In the genomic region with DNA sequence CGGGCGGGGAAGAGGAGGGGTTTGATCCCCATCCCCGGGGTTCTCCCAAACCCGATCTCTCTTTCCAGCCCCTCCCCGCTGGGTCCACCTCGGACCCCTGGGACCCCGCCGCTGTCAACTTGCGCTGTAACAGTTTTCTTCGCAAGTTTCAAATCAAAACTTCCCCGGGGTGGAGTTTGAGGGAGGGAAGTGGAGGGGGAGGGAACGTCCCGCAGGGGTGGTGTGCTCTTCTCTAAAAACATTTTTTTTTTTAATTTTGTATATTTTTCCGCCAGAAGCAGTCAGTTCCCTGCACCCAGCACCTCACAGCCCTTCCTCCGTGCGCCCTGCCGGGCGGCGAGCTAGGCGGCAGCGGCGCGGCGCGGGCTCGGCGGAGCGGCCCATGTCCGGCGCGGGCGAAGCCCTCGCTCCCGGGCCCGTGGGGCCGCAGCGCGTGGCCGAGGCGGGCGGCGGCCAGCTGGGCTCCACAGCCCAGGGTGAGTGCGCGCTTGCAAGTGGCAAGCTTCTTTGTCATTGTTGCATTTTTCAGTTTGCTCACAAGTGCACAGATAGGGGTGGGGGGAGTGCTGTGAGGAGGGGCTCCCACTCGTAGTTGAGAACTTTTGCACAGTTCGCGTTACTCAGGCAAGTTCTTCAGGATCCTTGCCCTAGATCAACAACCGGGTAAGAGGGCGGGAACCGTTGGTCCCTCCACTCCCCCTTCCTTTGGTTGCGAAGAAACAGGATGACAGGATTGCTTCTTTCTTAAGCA, we compare ENCODE assay signal across 8 cellular contexts. TPM values are rescaled to one million over a fixed set of nuclear protein-coding genes. Genes with fewer than 3 reads are reported as not detected.
DNase-seq lines count a peak whose midpoint lies in the region; ATAC-seq and TF ChIP-seq lines count a peak whose summit lies in the region.

No MANE protein-coding gene starts in this region.

- H3K4me3 ChIP-seq in duodenal mucosa (ENCODE audit: low read depth in 1 of 2, low read length in 2 of 2): peak overlapping the region; percentile 77 to 89

- TF ChIP-seq RAD21 in Ishikawa (IDR thresholded peaks at IDR 0.05; ENCODE audit: low read depth): no peak

- peaks cover 19% of the 10 kb centered on the region for H3K36me3 Mint-ChIP-seq in activated CD4-positive, alpha-beta T cell treated with anti-CD3 and anti-CD28 coated beads for 36 hours (ENCODE audit: low read depth)

- no peak for TF ChIP-seq EP300 in Ishikawa (IDR thresholded peaks at IDR 0.05; ENCODE audit: borderline replicate concordance)

- CTCF ChIA-PET in activated CD4-positive, alpha-beta T cell treated with anti-CD3 and anti-CD28 coated beads for 36 hours (lab: Charles Lee): interaction anchor here (0.5 to 1.7 kb wide), 7 partner anchors 10 to 205 kb away, joined by 3 to 10 read pairs (median 4); no protein-coding TSS in a partner anchor

- intact Hi-C loops in activated CD4-positive, alpha-beta T cell treated with anti-CD3 and anti-CD28 coated beads for 36 hours (cut with DNase I, micrococcal nuclease): loop anchor here (1.0 to 10.0 kb wide), 6 partner anchors 8 to 1942 kb away; a partner anchor contains a TSS

- H3K4me1 Mint-ChIP-seq in activated CD4-positive, alpha-beta T cell treated with anti-CD3 and anti-CD28 coated beads for 36 hours: peaks cover 59% of the 10 kb centered on the region

- no peaks in the 10 kb centered on the region for H3K36me3 ChIP-seq in duodenal mucosa (ENCODE audit: control insufficient read depth in 1 of 2, insufficient read depth in 2 of 2, low read length in 2 of 2)

- peak overlapping the region; percentile 70 to 71 for H3K9ac ChIP-seq in duodenal mucosa (ENCODE audit: low read depth in 1 of 2, low read length in 2 of 2)

- H3K9me3 Mint-ChIP-seq in activated CD4-positive, alpha-beta T cell treated with anti-CD3 and anti-CD28 coated beads for 36 hours (ENCODE audit: low read depth): no peaks in the 10 kb centered on the region

- H3K4me3 Mint-ChIP-seq in activated CD4-positive, alpha-beta T cell treated with anti-CD3 and anti-CD28 coated beads for 36 hours: peak overlapping the region; percentile 89

- DNase-seq in ELF-1 (ENCODE audit: low read depth, low spot score): peak; percentile 44
- peak; percentile 68 for DNase-seq in activated CD4-positive, alpha-beta T cell treated with anti-CD3 and anti-CD28 coated beads for 36 hours
- DNase-seq in medulla oblongata (ENCODE audit: extremely low spot score): peak; percentile 20
- DNase-seq in stimulated activated CD8-positive, alpha-beta memory T cell treated with anti-CD3 and anti-CD28 coated beads, Interleukin-4, amount 100 ng/mL, for 24 hours (ENCODE audit: low read depth): peak; percentile 30
- DNase-seq in cerebellar nuclear complex (lab: John Stamatoyannopoulos, UW): no peak

- H3K27me3 Mint-ChIP-seq in activated CD4-positive, alpha-beta T cell treated with anti-CD3 and anti-CD28 coated beads for 36 hours: no peaks in the 10 kb centered on the region

- peaks cover 3 to 12% of the 10 kb centered on the region in 2 donors for H3K27me3 ChIP-seq in duodenal mucosa (ENCODE audit: control insufficient read depth in 1 of 2, insufficient read depth in 2 of 2, low read length in 2 of 2)

- POLR2A ChIA-PET in activated CD4-positive, alpha-beta T cell treated with anti-CD3 and anti-CD28 coated beads for 36 hours (lab: Charles Lee): interaction anchor here (1.5 to 1.9 kb wide), 2 partner anchors 9 to 33 kb away, joined by 4 to 5 read pairs; no protein-coding TSS in a partner anchor

- peak; percentile 32 for ATAC-seq in GM21717 (IDR thresholded peaks at IDR 0.05; ENCODE audit: unreplicated experiment)
- ATAC-seq in activated CD4-positive, alpha-beta T cell treated with anti-CD3 and anti-CD28 coated beads for 36 hours: peak; percentile 47

- peaks cover 3 to 8% of the 10 kb centered on the region in 2 donors for H3K4me1 ChIP-seq in duodenal mucosa (ENCODE audit: control insufficient read depth in 1 of 2, insufficient read depth in 2 of 2, low read length in 2 of 2)

- peak overlapping the region; percentile 99 for H3K27ac Mint-ChIP-seq in activated CD4-positive, alpha-beta T cell treated with anti-CD3 and anti-CD28 coated beads for 36 hours

- H3K27ac ChIP-seq in duodenal mucosa (ENCODE audit: low read depth, low read length): peak overlapping the region; percentile 84

- no peaks in the 10 kb centered on the region for H3K9me3 ChIP-seq in duodenal mucosa (ENCODE audit: control insufficient read depth in 1 of 2, low read length in 2 of 2)

TF ChIP-seq in Ishikawa, 13 proteins besides CTCF, POLR2A, EP300 and RAD21:
- peak; percentile 85 for TF ChIP-seq ZBTB7A (IDR thresholded peaks at IDR 0.05; ENCODE audit: low read depth)
- TF ChIP-seq CREB1 (IDR thresholded peaks at IDR 0.05; ENCODE audit: low read depth): no peak
- no peak for TF ChIP-seq CEBPB (IDR thresholded peaks at IDR 0.05)
- no peak for TF ChIP-seq NFIC (IDR thresholded peaks at IDR 0.05)
- peak; percentile 88 for TF ChIP-seq FOXM1 (IDR thresholded peaks at IDR 0.05; ENCODE audit: borderline replicate concordance, low read depth)
- TF ChIP-seq, protein P1, sequence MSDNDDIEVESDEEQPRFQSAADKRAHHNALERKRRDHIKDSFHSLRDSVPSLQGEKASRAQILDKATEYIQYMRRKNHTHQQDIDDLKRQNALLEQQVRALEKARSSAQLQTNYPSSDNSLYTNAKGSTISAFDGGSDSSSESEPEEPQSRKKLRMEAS (IDR thresholded peaks at IDR 0.05): no peak; the same call in none of the 2 replicates
- no peak for TF ChIP-seq EGR1 (IDR thresholded peaks at IDR 0.05)
- TF ChIP-seq, protein P2, sequence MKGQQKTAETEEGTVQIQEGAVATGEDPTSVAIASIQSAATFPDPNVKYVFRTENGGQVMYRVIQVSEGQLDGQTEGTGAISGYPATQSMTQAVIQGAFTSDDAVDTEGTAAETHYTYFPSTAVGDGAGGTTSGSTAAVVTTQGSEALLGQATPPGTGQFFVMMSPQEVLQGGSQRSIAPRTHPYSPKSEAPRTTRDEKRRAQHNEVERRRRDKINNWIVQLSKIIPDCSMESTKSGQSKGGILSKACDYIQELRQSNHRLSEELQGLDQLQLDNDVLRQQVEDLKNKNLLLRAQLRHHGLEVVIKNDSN (IDR thresholded peaks at IDR 0.05): no peak
- peak; percentile 3; the same call in 1 of the 2 replicates for TF ChIP-seq TAF1 (IDR thresholded peaks at IDR 0.05; ENCODE audit: low read depth)
- no peak for TF ChIP-seq TCF12 (IDR thresholded peaks at IDR 0.05; ENCODE audit: low read depth)
- TF ChIP-seq TEAD4 (IDR thresholded peaks at IDR 0.05): no peak
- TF ChIP-seq, protein P3, sequence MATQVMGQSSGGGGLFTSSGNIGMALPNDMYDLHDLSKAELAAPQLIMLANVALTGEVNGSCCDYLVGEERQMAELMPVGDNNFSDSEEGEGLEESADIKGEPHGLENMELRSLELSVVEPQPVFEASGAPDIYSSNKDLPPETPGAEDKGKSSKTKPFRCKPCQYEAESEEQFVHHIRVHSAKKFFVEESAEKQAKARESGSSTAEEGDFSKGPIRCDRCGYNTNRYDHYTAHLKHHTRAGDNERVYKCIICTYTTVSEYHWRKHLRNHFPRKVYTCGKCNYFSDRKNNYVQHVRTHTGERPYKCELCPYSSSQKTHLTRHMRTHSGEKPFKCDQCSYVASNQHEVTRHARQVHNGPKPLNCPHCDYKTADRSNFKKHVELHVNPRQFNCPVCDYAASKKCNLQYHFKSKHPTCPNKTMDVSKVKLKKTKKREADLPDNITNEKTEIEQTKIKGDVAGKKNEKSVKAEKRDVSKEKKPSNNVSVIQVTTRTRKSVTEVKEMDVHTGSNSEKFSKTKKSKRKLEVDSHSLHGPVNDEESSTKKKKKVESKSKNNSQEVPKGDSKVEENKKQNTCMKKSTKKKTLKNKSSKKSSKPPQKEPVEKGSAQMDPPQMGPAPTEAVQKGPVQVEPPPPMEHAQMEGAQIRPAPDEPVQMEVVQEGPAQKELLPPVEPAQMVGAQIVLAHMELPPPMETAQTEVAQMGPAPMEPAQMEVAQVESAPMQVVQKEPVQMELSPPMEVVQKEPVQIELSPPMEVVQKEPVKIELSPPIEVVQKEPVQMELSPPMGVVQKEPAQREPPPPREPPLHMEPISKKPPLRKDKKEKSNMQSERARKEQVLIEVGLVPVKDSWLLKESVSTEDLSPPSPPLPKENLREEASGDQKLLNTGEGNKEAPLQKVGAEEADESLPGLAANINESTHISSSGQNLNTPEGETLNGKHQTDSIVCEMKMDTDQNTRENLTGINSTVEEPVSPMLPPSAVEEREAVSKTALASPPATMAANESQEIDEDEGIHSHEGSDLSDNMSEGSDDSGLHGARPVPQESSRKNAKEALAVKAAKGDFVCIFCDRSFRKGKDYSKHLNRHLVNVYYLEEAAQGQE (IDR thresholded peaks at IDR 0.05; ENCODE audit: low read depth): no peak
- TF ChIP-seq YY1 (IDR thresholded peaks at IDR 0.05; ENCODE audit: low read depth): no peak; the same call in 1 of the 2 replicates

RNA-seq across cellular contexts. Expression of a gene that starts 0.9 kb away (rescaled TPM):
- total RNA-seq in activated CD4-positive, alpha-beta T cell treated with anti-CD3 and anti-CD28 coated beads for 36 hours: 100 to 1,000 TPM in 1 of 2 experiments, 10 to 100 TPM in 1; 68.4 to 113 TPM

Comparison
In these comparisons a context has a peak if more than half of its experiments do, and no peak if none do; other contexts are left out.
1. DNase-seq: peak in ELF-1 (single experiment), activated CD4-positive, alpha-beta T cell treated with anti-CD3 and anti-CD28 coated beads for 36 hours (single experiment), medulla oblongata (single experiment) and stimulated activated CD8-positive, alpha-beta memory T cell treated with anti-CD3 and anti-CD28 coated beads, Interleukin-4, amount 100 ng/mL, for 24 hours (single experiment); none in cerebellar nuclear complex (0 of 2).